1 cellular context compared by ENCODE assay signal in genomic region chr20:44087051-44087856, GRCh38.
TF ChIP-seq lines count a peak whose summit lies in the region.

No MANE protein-coding gene starts in this region.

TF ChIP-seq in SK-N-SH treated with all-trans-retinoic acid at 6 μM for 48 hours, 23 proteins besides CTCF, POLR2A, EP300 and RAD21 (continued from another document):
- TF ChIP-seq TCF4 (CRISPR knock-in tag; IDR thresholded peaks at IDR 0.05; ENCODE audit: borderline replicate concordance): no peak
- TF ChIP-seq GLIS3 (CRISPR knock-in tag; IDR thresholded peaks at IDR 0.05): no peak
- no peak for TF ChIP-seq CSDC2 (CRISPR knock-in tag; IDR thresholded peaks at IDR 0.05)
- TF ChIP-seq, protein P1, sequence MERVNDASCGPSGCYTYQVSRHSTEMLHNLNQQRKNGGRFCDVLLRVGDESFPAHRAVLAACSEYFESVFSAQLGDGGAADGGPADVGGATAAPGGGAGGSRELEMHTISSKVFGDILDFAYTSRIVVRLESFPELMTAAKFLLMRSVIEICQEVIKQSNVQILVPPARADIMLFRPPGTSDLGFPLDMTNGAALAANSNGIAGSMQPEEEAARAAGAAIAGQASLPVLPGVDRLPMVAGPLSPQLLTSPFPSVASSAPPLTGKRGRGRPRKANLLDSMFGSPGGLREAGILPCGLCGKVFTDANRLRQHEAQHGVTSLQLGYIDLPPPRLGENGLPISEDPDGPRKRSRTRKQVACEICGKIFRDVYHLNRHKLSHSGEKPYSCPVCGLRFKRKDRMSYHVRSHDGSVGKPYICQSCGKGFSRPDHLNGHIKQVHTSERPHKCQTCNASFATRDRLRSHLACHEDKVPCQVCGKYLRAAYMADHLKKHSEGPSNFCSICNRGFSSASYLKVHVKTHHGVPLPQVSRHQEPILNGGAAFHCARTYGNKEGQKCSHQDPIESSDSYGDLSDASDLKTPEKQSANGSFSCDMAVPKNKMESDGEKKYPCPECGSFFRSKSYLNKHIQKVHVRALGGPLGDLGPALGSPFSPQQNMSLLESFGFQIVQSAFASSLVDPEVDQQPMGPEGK (CRISPR knock-in tag; IDR thresholded peaks at IDR 0.05; ENCODE audit: borderline replicate concordance): no peak
